In the genomic region with DNA sequence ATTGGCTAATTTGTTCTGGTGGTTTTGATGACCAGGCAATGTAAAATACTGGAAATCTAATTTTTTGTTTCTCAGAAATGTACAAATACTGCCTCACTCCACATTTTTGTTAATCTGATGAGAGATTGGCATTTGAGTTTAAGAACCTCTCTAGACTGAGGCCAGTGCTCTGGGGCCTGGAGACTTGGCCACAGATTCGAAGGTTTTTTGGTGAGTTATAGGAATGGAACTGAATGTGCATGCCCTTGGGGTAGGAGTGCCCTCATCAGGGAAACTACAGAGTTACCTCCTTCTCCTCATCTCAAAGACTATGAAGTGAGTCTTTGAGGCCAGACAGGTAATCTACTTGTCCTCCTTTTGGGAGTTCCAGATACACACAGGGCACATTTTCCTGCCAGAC, we compare ENCODE assay signal across 30 cellular contexts.
DNase-seq lines count a peak whose midpoint lies in the region; ATAC-seq and TF ChIP-seq lines count a peak whose summit lies in the region.
"Had no signal": no experiment of that assay in that cellular context is flagged by ENCODE, and none has a peak within 500 bp of the region (broad histone marks: within the 10 kb centered on the region; RNA-seq: fewer than 3 reads in every experiment).

No MANE protein-coding gene starts in this region.

- intact Hi-C loops in mammary epithelial cell (cut with micrococcal nuclease): loop anchor here (1.0 kb wide), 1 partner anchor 127 kb away; no protein-coding TSS in a partner anchor

- H3K9me3 Mint-ChIP-seq in stimulated activated effector memory CD8-positive, alpha-beta T cell treated with anti-CD3 and anti-CD28 coated beads, Interleukin-12 subunit alpha, Interleukin-12 subunit beta, amount 100 ng/mL, for 72 hours: peaks cover 4% of the 10 kb centered on the region
- peaks cover 0 to 5% (median 0%) of the 10 kb centered on the region in 3 donors for H3K9me3 Mint-ChIP-seq in T-cell

- no TSS peak for BruUV-seq in mammary epithelial cell (replicated peaks; lab: Mats Ljungman, UMichigan)

- no peak overlapping the region for H3K9ac ChIP-seq in Karpas-422 (ENCODE audit: low read length)
- H3K9ac ChIP-seq in mammary epithelial cell (ENCODE audit: insufficient read depth, low read length): no peak overlapping the region
- H3K9ac ChIP-seq: neural progenitor cell, parathyroid adenoma had no signal

- WGBS in mammary epithelial cell (ENCODE audit: low coverage, missing lambda C conversion rate): 0% methylated on average over 1 of the region's 1 CpG

- no peaks in the 10 kb centered on the region for H3K27me3 Mint-ChIP-seq in T-cell
- H3K27me3 Mint-ChIP-seq: brain; CD4-positive, CD25-positive, alpha-beta regulatory T cell had no signal

- H3K36me3 ChIP-seq in Karpas-422 (ENCODE audit: insufficient read depth, low read length) (no peaks in the 10 kb centered on the region), mammary epithelial cell (ENCODE audit: insufficient read depth, low read length) (no peaks in the 10 kb centered on the region)
- H3K36me3 ChIP-seq: adrenal gland, left ventricle myocardium inferior, neural progenitor cell had no signal

- H3K9me3 ChIP-seq in Karpas-422 (ENCODE audit: low read length) (no peaks in the 10 kb centered on the region), mammary epithelial cell (replicated peaks; ENCODE audit: insufficient read depth, low read length) (no peaks in the 10 kb centered on the region)
- H3K9me3 ChIP-seq: adrenal gland, left ventricle myocardium inferior had no signal

- POLR2A ChIA-PET in T-cell (lab: Charles Lee): no interaction called here

- peaks cover 13% of the 10 kb centered on the region for H3K4me1 Mint-ChIP-seq in stimulated activated effector memory CD8-positive, alpha-beta T cell treated with anti-CD3 and anti-CD28 coated beads, Interleukin-12 subunit alpha, Interleukin-12 subunit beta, amount 100 ng/mL, for 72 hours
- H3K4me1 Mint-ChIP-seq in T-cell: no peaks in the 10 kb centered on the region
- H3K4me1 Mint-ChIP-seq: CD4-positive, CD25-positive, alpha-beta regulatory T cell had no signal

- H3K27ac ChIP-seq in Karpas-422 (ENCODE audit: low read length) (no peak overlapping the region), mammary epithelial cell (ENCODE audit: insufficient read depth, low read depth, low read length) (peak overlapping the region; percentile 6)
- H3K27ac ChIP-seq: adrenal gland, left ventricle myocardium inferior, neural progenitor cell, parathyroid adenoma had no signal

- no peaks in the 10 kb centered on the region for H3K4me1 ChIP-seq in Karpas-422 (ENCODE audit: low read length)
- peaks cover 14% of the 10 kb centered on the region for H3K4me1 ChIP-seq in mammary epithelial cell (ENCODE audit: insufficient read depth, low read length)
- H3K4me1 ChIP-seq: adrenal gland, left ventricle myocardium inferior, parathyroid adenoma had no signal

- H2AFZ ChIP-seq in Karpas-422 (ENCODE audit: low read length) (no peak overlapping the region), mammary epithelial cell (ENCODE audit: low read depth, low read length) (peak overlapping the region; percentile 37)
- H2AFZ ChIP-seq: neural progenitor cell, parathyroid adenoma had no signal

- H3K4me2 ChIP-seq in Karpas-422 (ENCODE audit: low read depth, low read length, poor library complexity, severe bottlenecking) (no peak overlapping the region), mammary epithelial cell (ENCODE audit: insufficient read depth, low read depth, low read length) (peak overlapping the region; percentile 7)
- H3K4me2 ChIP-seq: neural progenitor cell, smooth muscle cell had no signal

- in situ Hi-C loops in mammary epithelial cell (cut with MboI; ENCODE audit: low sequenced_read_pairs in 2 of 2): loop anchor here in 1 of 2 donors (25.0 kb wide), 1 partner anchor 1807 kb away; a partner anchor contains a TSS

- no peak overlapping the region for H3K4me3 ChIP-seq in AG10803 (ENCODE audit: low read length)
- no peak overlapping the region for H3K4me3 ChIP-seq in Karpas-422 (ENCODE audit: low read length)
- no peak overlapping the region for H3K4me3 ChIP-seq in mammary epithelial cell (replicated peaks in 1 of 3; ENCODE audit: insufficient read depth in 1 of 3, low read depth in 2 of 3, low read length in 3 of 3)
- H3K4me3 ChIP-seq: adrenal gland, left ventricle myocardium inferior, neural progenitor cell, smooth muscle cell had no signal

- H3K79me2 ChIP-seq in Karpas-422 (ENCODE audit: low read length) (no peaks in the 10 kb centered on the region), mammary epithelial cell (ENCODE audit: insufficient read depth, low read length) (no peaks in the 10 kb centered on the region)
- H3K79me2 ChIP-seq: parathyroid adenoma had no signal

- ATAC-seq in HG03097 (IDR thresholded peaks at IDR 0.05; ENCODE audit: low FRiP score, unreplicated experiment) (no peak), T-cell (replicated peaks in 1 of 4) (no peak)
- ATAC-seq in stimulated activated effector memory CD8-positive, alpha-beta T cell treated with anti-CD3 and anti-CD28 coated beads, Interleukin-12 subunit alpha, Interleukin-12 subunit beta, amount 100 ng/mL, for 72 hours: no peak
- ATAC-seq: HepG2 had no signal

- H3K9me2 ChIP-seq in Karpas-422 (replicated peaks; ENCODE audit: insufficient read depth, low read length): no peaks in the 10 kb centered on the region

- CTCF ChIA-PET in mammary epithelial cell (lab: Charles Lee; ENCODE audit: low non-redundant PET) (no interaction called here), T-cell (lab: Charles Lee) (no interaction called here)

- H4K20me1 ChIP-seq in Karpas-422 (ENCODE audit: insufficient read depth, low read depth, low read length): no peaks in the 10 kb centered on the region
- H4K20me1 ChIP-seq in mammary epithelial cell (ENCODE audit: insufficient read depth, low read length): no peaks in the 10 kb centered on the region

- H3K27ac Mint-ChIP-seq in stimulated activated effector memory CD8-positive, alpha-beta T cell treated with anti-CD3 and anti-CD28 coated beads, Interleukin-12 subunit alpha, Interleukin-12 subunit beta, amount 100 ng/mL, for 72 hours: no peak overlapping the region
- H3K27ac Mint-ChIP-seq in T-cell: no peak overlapping the region
- H3K27ac Mint-ChIP-seq: activated naive CD4-positive, alpha-beta T cell treated with anti-CD3 and anti-CD28 coated beads for 36 hours; brain; CD4-positive, CD25-positive, alpha-beta regulatory T cell; neural progenitor cell had no signal

- peak; percentile 79 for DNase-seq in AG10803 (ENCODE audit: low read depth)
- peak; percentile 34 for DNase-seq in Karpas-422
- peak; percentile 83 for DNase-seq in mammary epithelial cell
- peak; percentile 1 for DNase-seq in hepatic stellate cell (ENCODE audit: low spot score)
- DNase-seq in activated naive CD4-positive, alpha-beta T cell (lab: John Stamatoyannopoulos, UW): no peak
- DNase-seq in stimulated activated effector memory CD8-positive, alpha-beta T cell treated with anti-CD3 and anti-CD28 coated beads, Interleukin-12 subunit alpha, Interleukin-12 subunit beta, amount 100 ng/mL, for 72 hours (ENCODE audit: low spot score in 2 of 2): no peak
- DNase-seq in T-cell: no peak
- DNase-seq: activated CD4-positive, alpha-beta T cell treated with anti-CD3 and anti-CD28 coated beads, Interleukin-2, amount 50 U/mL, for 48 hours; activated CD4-positive, CD25-positive, alpha-beta regulatory T cell treated with anti-CD3 and anti-CD28 coated beads, Interleukin-2, amount 50 U/mL, for 72 hours; activated naive CD4-positive, alpha-beta T cell treated with anti-CD3 and anti-CD28 coated beads for 36 hours; adrenal gland; AML-193; Calu3; CD4-positive, CD25-positive, alpha-beta regulatory T cell; DND-41; glutamatergic neuron; Kasumi-1; left ventricle myocardium inferior; NCI-H1436 treated with DMSO at 0.1 percent for 48 hours; NCI-H2107; NCI-H446 treated with DMSO at 0.1 percent for 48 hours; NCI-H774; stimulated activated naive CD4-positive, alpha-beta T cell treated with Interleukin-2 at 50 U/mL for 16 hours; T-helper 2 cell had no signal

- H3K4me3 Mint-ChIP-seq in stimulated activated effector memory CD8-positive, alpha-beta T cell treated with anti-CD3 and anti-CD28 coated beads, Interleukin-12 subunit alpha, Interleukin-12 subunit beta, amount 100 ng/mL, for 72 hours: no peak overlapping the region
- no peak overlapping the region for H3K4me3 Mint-ChIP-seq in T-cell
- H3K4me3 Mint-ChIP-seq: activated naive CD4-positive, alpha-beta T cell treated with anti-CD3 and anti-CD28 coated beads for 36 hours; brain; CD4-positive, CD25-positive, alpha-beta regulatory T cell; neural progenitor cell had no signal

- TF ChIP-seq CTCF in AG10803 (conservative IDR thresholded peaks at IDR 0.05; ENCODE audit: low read length): peak; percentile 38
- peak; percentile 7 to 42 for TF ChIP-seq CTCF in mammary epithelial cell (conservative IDR thresholded peaks at IDR 0.05 in 1 of 2, IDR thresholded peaks at IDR 0.05 in 1 of 2; ENCODE audit: extremely low read depth in 1 of 2, insufficient read depth in 1 of 2, low read depth in 1 of 2, low read length in 2 of 2)

- dilution Hi-C loops in mammary epithelial cell (cut with HindIII; ENCODE audit: low sequenced_read_pairs): no loop called here

- H3K27me3 ChIP-seq in Karpas-422 (ENCODE audit: low read length): no peaks in the 10 kb centered on the region
- no peaks in the 10 kb centered on the region for H3K27me3 ChIP-seq in mammary epithelial cell (ENCODE audit: insufficient read depth, low read length)
- H3K27me3 ChIP-seq: adrenal gland, neural progenitor cell had no signal

- no peaks in the 10 kb centered on the region for H3K36me3 Mint-ChIP-seq in stimulated activated effector memory CD8-positive, alpha-beta T cell treated with anti-CD3 and anti-CD28 coated beads, Interleukin-12 subunit alpha, Interleukin-12 subunit beta, amount 100 ng/mL, for 72 hours
- H3K36me3 Mint-ChIP-seq in T-cell: peaks cover 9% of the 10 kb centered on the region
- H3K36me3 Mint-ChIP-seq: brain, neural progenitor cell had no signal

Comparison
In these comparisons a context has a peak if more than half of its experiments do, and no peak if none do; other contexts are left out.
1. DNase-seq: peak in AG10803 (single experiment), Karpas-422 (single experiment), mammary epithelial cell (single experiment) and hepatic stellate cell (single experiment); none in activated naive CD4-positive, alpha-beta T cell (0 of 4), stimulated activated effector memory CD8-positive, alpha-beta T cell treated with anti-CD3 and anti-CD28 coated beads, Interleukin-12 subunit alpha, Interleukin-12 subunit beta, amount 100 ng/mL, for 72 hours (0 of 2) and T-cell (0 of 34).